Comparison of ENCODE assay signal across 14 cellular contexts in genomic region chr16:25005445-25006306, GRCh38. TPM values are rescaled to one million over a fixed set of nuclear protein-coding genes. Genes with fewer than 3 reads are reported as not detected.
DNase-seq lines count a peak whose midpoint lies in the region; ATAC-seq and FAIRE-seq lines count a peak whose summit lies in the region.
"Had no signal": no experiment of that assay in that cellular context is flagged by ENCODE, and none has a peak within 500 bp of the region (broad histone marks: within the 10 kb centered on the region; RNA-seq: fewer than 3 reads in every experiment).

No MANE protein-coding gene starts in this region.

- peak; percentile 13 to 25 for DNase-seq in AML-193 (lab: John Stamatoyannopoulos, UW)
- no peak for DNase-seq in GM19239 (ENCODE audit: insufficient read length, low spot score)
- peak; percentile 53 for DNase-seq in SK-N-DZ (ENCODE audit: low spot score)
- peak; percentile 57 for DNase-seq in iris pigment epithelial cell (ENCODE audit: low read depth)
- DNase-seq in amygdala (lab: John Stamatoyannopoulos, UW), result no peak
- DNase-seq in NCI-H1048 (lab: John Stamatoyannopoulos, UW), result no peak
- DNase-seq: activated CD4-positive, alpha-beta T cell treated with anti-CD3 and anti-CD28 coated beads, Interleukin-2, amount 50 U/mL, for 1 hour; dorsolateral prefrontal cortex; NCI-H524; ovary; stimulated activated CD4-positive, alpha-beta T cell treated with anti-CD3 and anti-CD28 coated beads, Interleukin-1b, Interleukin-23, amount 100 ng/mL, for 48 hours; stimulated activated naive CD8-positive, alpha-beta T cell treated with anti-CD3 and anti-CD28 coated beads, Interleukin-15, amount 100 ng/mL, for 72 hours had no signal

- ATAC-seq in GM21515 (IDR thresholded peaks at IDR 0.05; ENCODE audit: unreplicated experiment), result no peak
- ATAC-seq in HG02588 (IDR thresholded peaks at IDR 0.05; ENCODE audit: unreplicated experiment), result no peak
- ATAC-seq: stimulated activated naive CD8-positive, alpha-beta T cell treated with anti-CD3 and anti-CD28 coated beads, Interleukin-15, amount 100 ng/mL, for 72 hours had no signal

- FAIRE-seq in GM19239 (lab: Jason Lieb, UNC), result peak; percentile 48

RNA-seq across cellular contexts. Expression of gene ARHGAP17, which starts 9.5 kb away (rescaled TPM):
- polyA plus RNA-seq in SK-N-DZ (2014; cell fraction: cytosol; rRNA removed), result 21.4 and 32.6 TPM in 2 replicates
- polyA plus RNA-seq in SK-N-DZ (2014; cell fraction: nucleus; rRNA removed), result 31.4 and 47.1 TPM in 2 replicates

Comparison
In these comparisons a context has a peak if more than half of its experiments do, and no peak if none do; other contexts are left out.
1. DNase-seq: peak in AML-193 (2 of 2), SK-N-DZ (single experiment) and iris pigment epithelial cell (single experiment); none in GM19239 (single experiment), amygdala (0 of 56) and NCI-H1048 (single experiment).